Comparison of ENCODE assay signal across 21 cellular contexts in the genomic region with DNA sequence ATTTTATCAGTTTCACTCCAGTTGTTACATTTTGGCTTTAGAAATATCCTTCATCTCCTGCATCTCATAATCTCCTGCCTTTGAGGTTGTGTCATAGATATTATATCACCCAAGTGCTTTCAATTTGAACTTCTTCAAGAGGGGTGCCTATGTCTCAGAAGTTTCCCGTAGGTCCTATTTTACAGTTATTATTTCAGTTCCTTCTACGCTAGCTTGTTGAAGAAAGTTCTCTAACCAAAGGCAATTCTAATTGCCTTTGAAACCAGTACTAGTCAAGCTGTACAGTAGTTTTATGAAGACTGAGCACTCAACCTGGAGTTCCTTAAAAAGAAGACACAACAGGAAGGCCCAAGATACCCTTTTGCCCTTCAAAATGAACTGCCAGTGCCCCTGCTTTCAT.
DNase-seq lines count a peak whose midpoint lies in the region; ATAC-seq, FAIRE-seq and TF ChIP-seq lines count a peak whose summit lies in the region.
"Had no signal": no experiment of that assay in that cellular context is flagged by ENCODE, and none has a peak within 500 bp of the region (broad histone marks: within the 10 kb centered on the region; RNA-seq: fewer than 3 reads in every experiment).

No MANE protein-coding gene starts in this region.

- H3K36me3 Mint-ChIP-seq in memory B cell, result peaks cover 30% of the 10 kb centered on the region

- BruUV-seq in OCI-LY7 (replicated peaks; lab: Mats Ljungman, UMichigan), result no TSS peak

- H4K20me1 ChIP-seq in OCI-LY7 (ENCODE audit: insufficient read depth, low read length), result no peaks in the 10 kb centered on the region

- no peak overlapping the region for H3K4me3 ChIP-seq in OCI-LY7 (ENCODE audit: low read depth, low read length, poor library complexity, severe bottlenecking)
- H3K4me3 ChIP-seq: A549, SJSA1 had no signal

- peaks cover 62% of the 10 kb centered on the region; the same call in 1 of the 2 replicates for H3K79me2 ChIP-seq in OCI-LY7 (ENCODE audit: insufficient read depth, low read depth, low read length)

- H3K9me3 ChIP-seq in OCI-LY7 (ENCODE audit: low read length), result no peaks in the 10 kb centered on the region; the same call in 1 of the 2 replicates
- H3K9me3 ChIP-seq: A549, SJSA1 had no signal

- CTCF ChIA-PET in OCI-LY7 (lab: Charles Lee; ENCODE audit: unreplicated experiment), result no interaction called here

- no peak for TF ChIP-seq CTCF in D721Med (IDR thresholded peaks at IDR 0.05; ENCODE audit: insufficient read depth, missing control alignments)
- TF ChIP-seq CTCF in OCI-LY7 (conservative IDR thresholded peaks at IDR 0.05; ENCODE audit: low read length), result no peak

- peak overlapping the region; percentile 18 for H3K27ac ChIP-seq in OCI-LY7 (ENCODE audit: low read depth, low read length, poor library complexity, severe bottlenecking)
- H3K27ac ChIP-seq: A549, SJSA1 had no signal

- H3K4me1 Mint-ChIP-seq in memory B cell, result peaks cover 37% of the 10 kb centered on the region

- H2AFZ ChIP-seq in OCI-LY7 (ENCODE audit: low read length), result no peak overlapping the region

- no peak for DNase-seq in D721Med (ENCODE audit: insufficient read length, low spot score)
- DNase-seq in OCI-LY7 (ENCODE audit: low spot score), result no peak
- no peak for DNase-seq in memory B cell (ENCODE audit: low spot score in 2 of 2)
- no peak for DNase-seq in OCI-M1 (lab: John Stamatoyannopoulos, UW)
- no peak for DNase-seq in OCI-M2 (lab: John Stamatoyannopoulos, UW; ENCODE audit: unreplicated experiment)
- DNase-seq in NCI-H1436 (lab: John Stamatoyannopoulos, UW), result no peak
- DNase-seq in NCI-H510A (lab: John Stamatoyannopoulos, UW), result no peak
- DNase-seq: C1 segment of cervical spinal cord, DMS 273 treated with DMSO at 0.1 percent for 48 hours, DND-41, H7, IMR-90, NCI-H1105 treated with DMSO at 0.1 percent for 48 hours, NCI-H1694 treated with DMSO at 0.1 percent for 48 hours, NCI-H82, T-helper 17 cell had no signal

- peaks cover 4% of the 10 kb centered on the region for H3K9me3 Mint-ChIP-seq in memory B cell

- POLR2A ChIA-PET in OCI-LY7 (lab: Charles Lee), result interaction anchor here (0.5 to 1.4 kb wide), 2 partner anchors 10 to 169 kb away, joined by 5 to 7 read pairs; no protein-coding TSS in a partner anchor

- H3K36me3 ChIP-seq in OCI-LY7 (ENCODE audit: insufficient read depth, low read length), result peaks cover 61% of the 10 kb centered on the region
- H3K36me3 ChIP-seq: SJSA1 had no signal

- H3K27me3 Mint-ChIP-seq in memory B cell, result no peaks in the 10 kb centered on the region
- H3K27me3 Mint-ChIP-seq: T-helper 17 cell had no signal

- no peak overlapping the region for H3K4me2 ChIP-seq in OCI-LY7 (ENCODE audit: low read length)
- H3K4me2 ChIP-seq: A549 had no signal

- ATAC-seq in HG02852 (IDR thresholded peaks at IDR 0.05; ENCODE audit: unreplicated experiment) (peak; percentile 40), memory B cell (ENCODE audit: low read depth) (no peak)
- ATAC-seq: A549, Panc1, T-helper 17 cell had no signal

- intact Hi-C loops in OCI-LY7 (cut with micrococcal nuclease; ENCODE audit: unreplicated experiment), result no loop called here

- no peak overlapping the region for H3K4me3 Mint-ChIP-seq in memory B cell
- H3K4me3 Mint-ChIP-seq: T-helper 17 cell had no signal

- no peaks in the 10 kb centered on the region for H3K9me2 ChIP-seq in OCI-LY7 (ENCODE audit: insufficient read depth, low read length)

- peaks cover 31% of the 10 kb centered on the region for H3K4me1 ChIP-seq in OCI-LY7 (ENCODE audit: insufficient read depth, low read length, poor library complexity, severe bottlenecking)
- H3K4me1 ChIP-seq: SJSA1 had no signal

- H3K27ac Mint-ChIP-seq in memory B cell, result peak overlapping the region; percentile 60
- H3K27ac Mint-ChIP-seq: T-helper 17 cell had no signal

- peak; percentile 11 for FAIRE-seq in D721Med (lab: Jason Lieb, UNC)
- FAIRE-seq: A549, HTR-8/SVneo had no signal
